Comparison of ENCODE assay signal across 2 cellular contexts in the genomic region with DNA sequence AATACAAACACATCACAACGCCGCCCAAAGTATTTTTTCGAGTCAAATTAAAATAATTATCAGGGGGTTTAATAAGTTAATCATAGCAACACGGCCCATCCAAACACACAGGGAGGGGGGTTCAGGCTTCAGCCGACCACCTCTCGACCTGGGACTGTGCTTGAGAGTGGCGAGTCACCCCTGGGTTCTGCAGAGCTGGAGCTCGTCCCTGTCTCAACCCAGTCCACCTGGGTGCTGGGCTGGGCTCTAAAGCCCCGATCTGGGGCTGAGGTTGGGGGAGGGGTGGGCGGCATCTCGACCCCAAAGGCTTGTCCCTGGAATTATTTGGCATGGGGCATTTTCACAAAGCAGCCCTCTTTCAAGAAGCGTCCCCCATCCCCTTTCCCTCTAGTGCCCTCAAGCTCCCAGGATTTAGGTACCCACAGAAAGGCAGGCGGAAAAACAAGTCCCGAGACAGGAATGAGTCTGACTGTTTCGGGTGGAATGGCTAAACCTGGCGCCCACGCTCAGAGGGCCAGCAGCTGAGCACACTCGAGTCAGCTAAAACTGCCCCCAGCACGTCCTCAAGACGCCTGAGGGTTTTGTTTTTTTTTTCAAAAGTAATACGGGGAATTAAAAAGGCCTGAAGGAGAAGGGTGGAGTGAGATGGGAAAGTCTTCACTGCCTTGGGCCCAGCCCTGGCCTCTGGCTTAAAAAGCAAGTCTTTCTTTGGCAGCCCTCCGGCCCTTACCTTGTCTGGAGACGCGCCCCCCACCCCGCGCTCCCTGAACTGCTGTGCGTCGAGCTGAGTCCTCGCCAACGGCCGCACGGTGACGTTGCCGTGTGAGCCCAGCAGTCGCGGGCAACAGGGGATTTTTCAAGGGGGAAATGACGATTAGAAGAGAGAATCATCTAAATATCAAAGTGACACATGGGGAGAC.
TF ChIP-seq lines count a peak whose summit lies in the region.

No MANE protein-coding gene starts in this region.

TF ChIP-seq in GM23338, 12 proteins besides CTCF, POLR2A, EP300 and RAD21:
- TF ChIP-seq EZH2 (IDR thresholded peaks at IDR 0.05; ENCODE audit: low read depth, unreplicated experiment) = peak; percentile 69
- TF ChIP-seq CREB1 (CRISPR knock-in tag; IDR thresholded peaks at IDR 0.05; ENCODE audit: low read depth) = 0 out of 2 replicates have a peak, but pooled peaks have one; percentile 18
- no peak for TF ChIP-seq ZNF114 (CRISPR knock-in tag; IDR thresholded peaks at IDR 0.05)
TF ChIP-seq in GM23338: peak in this region for 2.

TF ChIP-seq in K562, 482 proteins besides CTCF, POLR2A, EP300 and RAD21:
- TF ChIP-seq CCAR2 (IDR thresholded peaks at IDR 0.05; ENCODE audit: low read depth, low read length) (no peak), HMGN3 (IDR thresholded peaks at IDR 0.05; ENCODE audit: borderline replicate concordance, extremely low read depth, insufficient read length, low read depth, low read length) (no peak), ZSCAN29 (IDR thresholded peaks at IDR 0.05) (no peak), ZNF232 (CRISPR knock-in tag; IDR thresholded peaks at IDR 0.05) (no peak), DMBX1 (CRISPR knock-in tag; IDR thresholded peaks at IDR 0.05; ENCODE audit: borderline replicate concordance) (no peak), ESRRB (CRISPR knock-in tag; IDR thresholded peaks at IDR 0.05; ENCODE audit: borderline replicate concordance) (no peak), PHB2 (IDR thresholded peaks at IDR 0.05; ENCODE audit: low read depth) (no peak), EHMT2 (IDR thresholded peaks at IDR 0.05) (no peak), ZNF778 (CRISPR knock-in tag; IDR thresholded peaks at IDR 0.05) (no peak), BDP1 (IDR thresholded peaks at IDR 0.05; ENCODE audit: insufficient read depth, insufficient read length) (no peak), ZNF76 (CRISPR knock-in tag; IDR thresholded peaks at IDR 0.05; ENCODE audit: borderline replicate concordance) (no peak), POLR2B (IDR thresholded peaks at IDR 0.05; ENCODE audit: low read depth, partially characterized antibody) (no peak)
- TF ChIP-seq, protein P1, sequence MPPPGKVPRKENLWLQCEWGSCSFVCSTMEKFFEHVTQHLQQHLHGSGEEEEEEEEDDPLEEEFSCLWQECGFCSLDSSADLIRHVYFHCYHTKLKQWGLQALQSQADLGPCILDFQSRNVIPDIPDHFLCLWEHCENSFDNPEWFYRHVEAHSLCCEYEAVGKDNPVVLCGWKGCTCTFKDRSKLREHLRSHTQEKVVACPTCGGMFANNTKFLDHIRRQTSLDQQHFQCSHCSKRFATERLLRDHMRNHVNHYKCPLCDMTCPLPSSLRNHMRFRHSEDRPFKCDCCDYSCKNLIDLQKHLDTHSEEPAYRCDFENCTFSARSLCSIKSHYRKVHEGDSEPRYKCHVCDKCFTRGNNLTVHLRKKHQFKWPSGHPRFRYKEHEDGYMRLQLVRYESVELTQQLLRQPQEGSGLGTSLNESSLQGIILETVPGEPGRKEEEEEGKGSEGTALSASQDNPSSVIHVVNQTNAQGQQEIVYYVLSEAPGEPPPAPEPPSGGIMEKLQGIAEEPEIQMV (tag; conservative IDR thresholded peaks at IDR 0.05; ENCODE audit: low read depth) = no peak
- TF ChIP-seq, protein P2, sequence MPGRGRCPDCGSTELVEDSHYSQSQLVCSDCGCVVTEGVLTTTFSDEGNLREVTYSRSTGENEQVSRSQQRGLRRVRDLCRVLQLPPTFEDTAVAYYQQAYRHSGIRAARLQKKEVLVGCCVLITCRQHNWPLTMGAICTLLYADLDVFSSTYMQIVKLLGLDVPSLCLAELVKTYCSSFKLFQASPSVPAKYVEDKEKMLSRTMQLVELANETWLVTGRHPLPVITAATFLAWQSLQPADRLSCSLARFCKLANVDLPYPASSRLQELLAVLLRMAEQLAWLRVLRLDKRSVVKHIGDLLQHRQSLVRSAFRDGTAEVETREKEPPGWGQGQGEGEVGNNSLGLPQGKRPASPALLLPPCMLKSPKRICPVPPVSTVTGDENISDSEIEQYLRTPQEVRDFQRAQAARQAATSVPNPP (IDR thresholded peaks at IDR 0.05; ENCODE audit: borderline replicate concordance, insufficient read depth, insufficient read length) = no peak
- TF ChIP-seq, protein P3, sequence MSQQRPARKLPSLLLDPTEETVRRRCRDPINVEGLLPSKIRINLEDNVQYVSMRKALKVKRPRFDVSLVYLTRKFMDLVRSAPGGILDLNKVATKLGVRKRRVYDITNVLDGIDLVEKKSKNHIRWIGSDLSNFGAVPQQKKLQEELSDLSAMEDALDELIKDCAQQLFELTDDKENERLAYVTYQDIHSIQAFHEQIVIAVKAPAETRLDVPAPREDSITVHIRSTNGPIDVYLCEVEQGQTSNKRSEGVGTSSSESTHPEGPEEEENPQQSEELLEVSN (IDR thresholded peaks at IDR 0.05; ENCODE audit: borderline replicate concordance in 1 of 2, extremely low read depth in 1 of 2, insufficient read depth in 1 of 2, insufficient read length in 1 of 2, low read depth in 1 of 2, low read length in 1 of 2, poor library complexity in 1 of 2, severe bottlenecking in 1 of 2) = no peak
